8 cellular contexts compared by ENCODE assay signal in genomic region chr13:114065141-114065925, GRCh38.
DNase-seq lines count a peak whose midpoint lies in the region; ATAC-seq lines count a peak whose summit lies in the region.

No MANE protein-coding gene starts in this region.

- ATAC-seq in HG02973 (IDR thresholded peaks at IDR 0.05; ENCODE audit: unreplicated experiment) (peak; percentile 39), memory B cell (ENCODE audit: low read depth) (peak; percentile 61)

- H3K9me3 Mint-ChIP-seq in memory B cell: no peaks in the 10 kb centered on the region

- DNase-seq in GM03348 (ENCODE audit: low spot score) (peak; percentile 93), NCI-H69 (lab: John Stamatoyannopoulos, UW) (peak; percentile 90), memory B cell (ENCODE audit: low spot score in 2 of 2) (peak; percentile 39 to 51), inferior parietal cortex (ENCODE audit: extremely low spot score) (no peak)
- DNase-seq in activated CD8-positive, alpha-beta memory T cell treated with anti-CD3 and anti-CD28 coated beads for 4 hours (ENCODE audit: low read depth in 2 of 2): peak; percentile 62 to 71
- peak; percentile 39 for DNase-seq in effector CD8-positive, alpha-beta T cell (lab: John Stamatoyannopoulos, UW)
- DNase-seq in stimulated activated CD4-positive, alpha-beta T cell treated with anti-CD3 and anti-CD28 coated beads, TNF-alpha, amount 100 ng/mL, for 48 hours (ENCODE audit: low read depth in 3 of 3): peak; percentile 61 to 82 (median 65)

- H3K4me1 Mint-ChIP-seq in memory B cell: peaks cover 40% of the 10 kb centered on the region

- no peaks in the 10 kb centered on the region for H3K27me3 Mint-ChIP-seq in memory B cell

- peak overlapping the region; percentile 95 for H3K4me3 Mint-ChIP-seq in memory B cell

- peaks cover 5% of the 10 kb centered on the region for H3K36me3 Mint-ChIP-seq in memory B cell

- H3K27ac Mint-ChIP-seq in memory B cell: peak overlapping the region; percentile 88
